ENCODE assay signal across 29 cellular contexts in the genomic region with DNA sequence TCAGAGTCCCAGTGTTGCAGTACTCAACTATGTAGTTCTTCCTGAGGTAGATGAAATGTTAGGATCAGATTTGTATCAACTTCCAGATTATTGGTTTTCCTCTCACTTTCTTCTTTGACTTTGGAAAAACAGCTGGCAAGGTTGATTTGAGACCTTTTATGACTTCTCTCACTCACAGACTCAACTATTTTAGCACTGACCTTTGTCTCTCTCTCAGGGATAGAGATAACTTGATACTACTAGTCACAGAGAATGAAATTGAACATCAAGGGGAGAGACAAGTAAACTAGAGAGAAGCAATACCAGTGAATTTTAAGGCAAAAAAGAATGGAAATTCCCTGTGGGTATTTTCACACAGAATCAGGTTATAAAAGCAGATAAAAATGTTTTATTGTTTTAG.
"Had no signal": no experiment of that assay in that cellular context is flagged by ENCODE, and none has a peak within 500 bp of the region (broad histone marks: within the 10 kb centered on the region; RNA-seq: fewer than 3 reads in every experiment).

No MANE protein-coding gene starts in this region.

- H3K9me3 ChIP-seq: esophagus squamous epithelium, heart right ventricle, pancreas, right atrium auricular region, spleen, thoracic aorta, tibial nerve, upper lobe of left lung had no signal

- H3K27ac ChIP-seq: esophagus squamous epithelium, heart right ventricle, pancreas, right atrium auricular region, spleen, thoracic aorta, tibial nerve, upper lobe of left lung had no signal

- H3K27me3 ChIP-seq: esophagus squamous epithelium, heart right ventricle, pancreas, right atrium auricular region, spleen, tibial nerve, upper lobe of left lung had no signal

- FAIRE-seq: endometrium, pancreas, urothelium cell line had no signal

- H3K4me1 ChIP-seq: esophagus squamous epithelium, pancreas, spleen had no signal

- H3K36me3 ChIP-seq: esophagus squamous epithelium, heart right ventricle, pancreas, right atrium auricular region, spleen, thoracic aorta, tibial nerve, upper lobe of left lung had no signal

- H3K4me1 Mint-ChIP-seq: immature natural killer cell; memory B cell; naive thymus-derived CD4-positive, alpha-beta T cell; stimulated activated naive B cell treated with anti-CD40 and anti-IgM and Interleukin-4, amounts not matched to agents 10 μg/mL and 1 μg/mL and 100 μg/mL, for 72 hours had no signal

- H3K36me3 Mint-ChIP-seq: immature natural killer cell; memory B cell; naive thymus-derived CD4-positive, alpha-beta T cell; stimulated activated naive B cell treated with anti-CD40 and anti-IgM and Interleukin-4, amounts not matched to agents 10 μg/mL and 1 μg/mL and 100 μg/mL, for 72 hours had no signal

- H3K9me3 Mint-ChIP-seq: effector memory CD8-positive, alpha-beta T cell; immature natural killer cell; memory B cell; naive thymus-derived CD4-positive, alpha-beta T cell; nephron; stimulated activated naive B cell treated with anti-CD40 and anti-IgM and Interleukin-4, amounts not matched to agents 10 μg/mL and 1 μg/mL and 100 μg/mL, for 72 hours; stimulated activated naive CD8-positive, alpha-beta T cell treated with anti-CD3 and anti-CD28 coated beads, Interleukin-15, Interleukin-2, amounts not matched to agents 100 ng/mL and 50 ng/mL, for 24 hours had no signal

- H3K4me3 Mint-ChIP-seq: effector memory CD8-positive, alpha-beta T cell; immature natural killer cell; memory B cell; naive thymus-derived CD4-positive, alpha-beta T cell; nephron; stimulated activated naive B cell treated with anti-CD40 and anti-IgM and Interleukin-4, amounts not matched to agents 10 μg/mL and 1 μg/mL and 100 μg/mL, for 72 hours; stimulated activated naive CD8-positive, alpha-beta T cell treated with anti-CD3 and anti-CD28 coated beads, Interleukin-15, Interleukin-2, amounts not matched to agents 100 ng/mL and 50 ng/mL, for 24 hours had no signal

- DNase-seq: cortex of kidney; effector memory CD8-positive, alpha-beta T cell; erythroblast; esophagus squamous epithelium; foreskin melanocyte; glutamatergic neuron; heart right ventricle; hypothalamus; immature natural killer cell; islet precursor cell; naive thymus-derived CD4-positive, alpha-beta T cell; occipital lobe; pancreas; spleen; stimulated activated CD4-positive, alpha-beta T cell treated with anti-CD3 and anti-CD28 coated beads, Interleukin-2, amount 100 ng/mL, for 48 hours; stimulated activated naive B cell treated with anti-CD40 and anti-IgM and Interleukin-4, amounts not matched to agents 10 μg/mL and 1 μg/mL and 100 μg/mL, for 72 hours; upper lobe of left lung had no signal

- H3K27ac Mint-ChIP-seq: effector memory CD8-positive, alpha-beta T cell; memory B cell; naive thymus-derived CD4-positive, alpha-beta T cell; nephron; progenitor cell of endocrine pancreas; stimulated activated naive B cell treated with anti-CD40 and anti-IgM and Interleukin-4, amounts not matched to agents 10 μg/mL and 1 μg/mL and 100 μg/mL, for 72 hours; stimulated activated naive CD8-positive, alpha-beta T cell treated with anti-CD3 and anti-CD28 coated beads, Interleukin-15, Interleukin-2, amounts not matched to agents 100 ng/mL and 50 ng/mL, for 24 hours had no signal

- H3K4me3 ChIP-seq: esophagus squamous epithelium, heart right ventricle, lung, pancreas, right atrium auricular region, spleen, thoracic aorta, tibial nerve, upper lobe of left lung had no signal

- H3K27me3 Mint-ChIP-seq: effector memory CD8-positive, alpha-beta T cell; memory B cell; progenitor cell of endocrine pancreas; stimulated activated naive B cell treated with anti-CD40 and anti-IgM and Interleukin-4, amounts not matched to agents 10 μg/mL and 1 μg/mL and 100 μg/mL, for 72 hours; stimulated activated naive CD8-positive, alpha-beta T cell treated with anti-CD3 and anti-CD28 coated beads, Interleukin-15, Interleukin-2, amounts not matched to agents 100 ng/mL and 50 ng/mL, for 24 hours had no signal

- ATAC-seq: effector memory CD8-positive, alpha-beta T cell; heart right ventricle; left lobe of liver; naive thymus-derived CD4-positive, alpha-beta T cell; pancreas; sciatic nerve; stimulated activated naive B cell treated with anti-CD40 and anti-IgM and Interleukin-4, amounts not matched to agents 10 μg/mL and 1 μg/mL and 100 μg/mL, for 72 hours had no signal
